Comparison of ENCODE assay signal across 8 cellular contexts in genomic region chrX:154409222-154409871, GRCh38. TPM values are rescaled to one million over a fixed set of nuclear protein-coding genes. Genes with fewer than 3 reads are reported as not detected.
DNase-seq lines count a peak whose midpoint lies in the region; ATAC-seq and TF ChIP-seq lines count a peak whose summit lies in the region.

Gene DNASE1L1, minus strand, starts transcription at chrX:154409254. Its CDS starts 3,686 bp downstream, at chrX:154405568.

- 43% methylated on average over 24 of the region's 26 CpGs for WGBS in right cardiac atrium

- intact Hi-C loops in right cardiac atrium (cut with DNase I): loop anchor here in 1 of 4 donors (10.0 kb wide), 1 partner anchor 105 kb away; the partner anchor contains the start of gene FAM3A

- no peaks in the 10 kb centered on the region for H3K9me3 Mint-ChIP-seq in activated naive CD4-positive, alpha-beta T cell treated with anti-CD3 and anti-CD28 coated beads, Interleukin-2, amount 50 U/mL, for 24 hours

- no peak for DNase-seq in activated naive CD4-positive, alpha-beta T cell (lab: John Stamatoyannopoulos, UW)
- DNase-seq in MV-4-11 (lab: John Stamatoyannopoulos, UW): peak; percentile 78
- DNase-seq in amniotic stem cell (lab: John Stamatoyannopoulos, UW): peak; percentile 57
- DNase-seq in right cardiac atrium: peak; percentile 86 to 93 (median 93)
- peak; percentile 82 for DNase-seq in retinal pigment epithelial cell (ENCODE audit: low read depth)
- no peak for DNase-seq in NCI-H2107 treated with DMSO at 0.1 percent for 48 hours (lab: John Stamatoyannopoulos, UW; ENCODE audit: unreplicated experiment)

- H3K27me3 ChIP-seq in right cardiac atrium (ENCODE audit: control insufficient read depth, insufficient read depth): no peaks in the 10 kb centered on the region

- peak within 1 kb of the TSS; percentile 83 for H3K27ac ChIP-seq in right cardiac atrium (ENCODE audit: low read length)

- no peaks in the 10 kb centered on the region for H3K36me3 Mint-ChIP-seq in activated naive CD4-positive, alpha-beta T cell treated with anti-CD3 and anti-CD28 coated beads, Interleukin-2, amount 50 U/mL, for 24 hours

- ATAC-seq in right cardiac atrium (peak; percentile 80 to 82), GM19467 (IDR thresholded peaks at IDR 0.05; ENCODE audit: unreplicated experiment) (no peak)

- H3K27ac Mint-ChIP-seq in activated naive CD4-positive, alpha-beta T cell treated with anti-CD3 and anti-CD28 coated beads, Interleukin-2, amount 50 U/mL, for 24 hours: no peak within 1 kb of the TSS

- peaks cover 16% of the 10 kb centered on the region for H3K4me1 Mint-ChIP-seq in activated naive CD4-positive, alpha-beta T cell treated with anti-CD3 and anti-CD28 coated beads, Interleukin-2, amount 50 U/mL, for 24 hours

- peak within 1 kb of the TSS; percentile 37 for H3K4me3 ChIP-seq in right cardiac atrium (ENCODE audit: low read length)
- H3K4me3 ChIP-seq in retinal pigment epithelial cell (ENCODE audit: low read length): peak within 1 kb of the TSS; percentile 30

- peak within 1 kb of the TSS; percentile 69 for H3K4me3 Mint-ChIP-seq in activated naive CD4-positive, alpha-beta T cell treated with anti-CD3 and anti-CD28 coated beads, Interleukin-2, amount 50 U/mL, for 24 hours

- no peak for TF ChIP-seq CTCF in retinal pigment epithelial cell (conservative IDR thresholded peaks at IDR 0.05; ENCODE audit: low read depth, low read length)

- H3K4me1 ChIP-seq in right cardiac atrium (ENCODE audit: control insufficient read depth, insufficient read depth, low read length): no peaks in the 10 kb centered on the region

- no peaks in the 10 kb centered on the region for H3K27me3 Mint-ChIP-seq in activated naive CD4-positive, alpha-beta T cell treated with anti-CD3 and anti-CD28 coated beads, Interleukin-2, amount 50 U/mL, for 24 hours

- no peaks in the 10 kb centered on the region for H3K9me3 ChIP-seq in right cardiac atrium (ENCODE audit: control insufficient read depth, low read length)

RNA-seq across cellular contexts. Expression of gene DNASE1L1, which starts in this region (rescaled TPM):
- total RNA-seq in right cardiac atrium: 10 to 100 TPM; 47.3 to 52.6 (median 51.2) TPM
- 60.5 TPM for polyA plus RNA-seq in right cardiac atrium

Comparison
In these comparisons a context has a peak if more than half of its experiments do, and no peak if none do; other contexts are left out.
1. DNase-seq: peak in MV-4-11 (single experiment), amniotic stem cell (single experiment), right cardiac atrium (3 of 3) and retinal pigment epithelial cell (single experiment); none in activated naive CD4-positive, alpha-beta T cell (0 of 4) and NCI-H2107 treated with DMSO at 0.1 percent for 48 hours (single experiment).